ENCODE assay signal across 2 cellular contexts in genomic region chr20:5531318-5532081, GRCh38.
TF ChIP-seq lines count a peak whose summit lies in the region.

No MANE protein-coding gene starts in this region.

TF ChIP-seq in A549, 52 proteins besides CTCF, POLR2A, EP300 and RAD21 (continued from another document):
- TF ChIP-seq ELK1 (IDR thresholded peaks at IDR 0.05; ENCODE audit: low read depth, low read length), result no peak
- no peak for TF ChIP-seq ESRRA (IDR thresholded peaks at IDR 0.05; ENCODE audit: borderline replicate concordance, low read length)

TF ChIP-seq in HepG2, 621 proteins besides CTCF, POLR2A, EP300 and RAD21 (continued from another document and continues in another):
- TF ChIP-seq MTERF4 (CRISPR knock-in tag; IDR thresholded peaks at IDR 0.05), result no peak
- TF ChIP-seq ESRRA (CRISPR knock-in tag; IDR thresholded peaks at IDR 0.05; ENCODE audit: low read depth), result no peak
- TF ChIP-seq ZBTB4 (CRISPR knock-in tag; IDR thresholded peaks at IDR 0.05; ENCODE audit: borderline replicate concordance), result no peak
- TF ChIP-seq ZNF878 (CRISPR knock-in tag; IDR thresholded peaks at IDR 0.05), result no peak
- TF ChIP-seq RXRB (CRISPR knock-in tag; IDR thresholded peaks at IDR 0.05; ENCODE audit: borderline replicate concordance), result no peak
- no peak for TF ChIP-seq ZMAT3 (CRISPR knock-in tag; conservative IDR thresholded peaks at IDR 0.05)
- no peak for TF ChIP-seq ZSCAN20 (CRISPR knock-in tag; IDR thresholded peaks at IDR 0.05; ENCODE audit: borderline replicate concordance)
- no peak for TF ChIP-seq GPBP1L1 (CRISPR knock-in tag; IDR thresholded peaks at IDR 0.05)
- TF ChIP-seq TCF7L2 (IDR thresholded peaks at IDR 0.05; ENCODE audit: low read depth, low read length), result no peak
- peak; percentile 99 for TF ChIP-seq ZNF484 (CRISPR knock-in tag; IDR thresholded peaks at IDR 0.05; ENCODE audit: borderline replicate concordance, low read depth)
- 0 out of 2 replicates have a peak, but pooled peaks have one; percentile 28 for TF ChIP-seq ZNF343 (CRISPR knock-in tag; IDR thresholded peaks at IDR 0.05)
- no peak for TF ChIP-seq ZMYM4 (CRISPR knock-in tag; IDR thresholded peaks at IDR 0.05)
- TF ChIP-seq CENPX (CRISPR knock-in tag; IDR thresholded peaks at IDR 0.05), result no peak
- TF ChIP-seq CSRNP1 (CRISPR knock-in tag; IDR thresholded peaks at IDR 0.05), result no peak
- no peak for TF ChIP-seq ZBTB39 (CRISPR knock-in tag; IDR thresholded peaks at IDR 0.05)
- TF ChIP-seq ZNF792 (CRISPR knock-in tag; IDR thresholded peaks at IDR 0.05), result 0 out of 2 replicates have a peak, but pooled peaks have one; percentile 25
- no peak for TF ChIP-seq ZNF777 (CRISPR knock-in tag; IDR thresholded peaks at IDR 0.05)
- TF ChIP-seq GABPA (IDR thresholded peaks at IDR 0.05; ENCODE audit: low read depth, low read length), result no peak; the same call in 1 of the 2 replicates
- peak; percentile 77 for TF ChIP-seq GABPA (CRISPR knock-in tag; IDR thresholded peaks at IDR 0.05; ENCODE audit: low read depth)
- TF ChIP-seq ZNF609 (CRISPR knock-in tag; IDR thresholded peaks at IDR 0.05; ENCODE audit: borderline replicate concordance), result no peak
- TF ChIP-seq CHCHD3 (CRISPR knock-in tag; IDR thresholded peaks at IDR 0.05), result no peak
- TF ChIP-seq ZNF496 (CRISPR knock-in tag; IDR thresholded peaks at IDR 0.05; ENCODE audit: insufficient replicate concordance), result no peak
- TF ChIP-seq EHMT2 (IDR thresholded peaks at IDR 0.05; ENCODE audit: borderline replicate concordance, low read depth, low read length), result no peak
- no peak for TF ChIP-seq ZNF350 (CRISPR knock-in tag; IDR thresholded peaks at IDR 0.05; ENCODE audit: borderline replicate concordance, low read depth)
- no peak for TF ChIP-seq ZFP41 (CRISPR knock-in tag; IDR thresholded peaks at IDR 0.05; ENCODE audit: borderline replicate concordance)
- TF ChIP-seq BCL6 (CRISPR knock-in tag; IDR thresholded peaks at IDR 0.05), result no peak
- no peak for TF ChIP-seq TEF (CRISPR knock-in tag; IDR thresholded peaks at IDR 0.05)
- TF ChIP-seq SKI (IDR thresholded peaks at IDR 0.05; ENCODE audit: partially characterized antibody), result no peak
- TF ChIP-seq PCBP1 (IDR thresholded peaks at IDR 0.05; ENCODE audit: borderline replicate concordance, low read depth, low read length), result no peak
- TF ChIP-seq RFX3 (CRISPR knock-in tag; IDR thresholded peaks at IDR 0.05), result no peak
- peak; percentile 35; the same call in 1 of the 2 replicates for TF ChIP-seq ZNF644 (CRISPR knock-in tag; IDR thresholded peaks at IDR 0.05; ENCODE audit: low read depth)
- 0 out of 2 replicates have a peak, but pooled peaks have one; percentile 32 for TF ChIP-seq PATZ1 (CRISPR knock-in tag; IDR thresholded peaks at IDR 0.05)
- no peak for TF ChIP-seq ZNF451 (CRISPR knock-in tag; IDR thresholded peaks at IDR 0.05)
- no peak for TF ChIP-seq DMAP1 (CRISPR knock-in tag; IDR thresholded peaks at IDR 0.05)
- TF ChIP-seq ZNF335 (CRISPR knock-in tag; IDR thresholded peaks at IDR 0.05), result peak; percentile 38; the same call in 1 of the 2 replicates
- TF ChIP-seq ZNF747 (CRISPR knock-in tag; IDR thresholded peaks at IDR 0.05; ENCODE audit: borderline replicate concordance), result no peak
- TF ChIP-seq DRAP1 (CRISPR knock-in tag; IDR thresholded peaks at IDR 0.05), result no peak
- no peak for TF ChIP-seq MXD3 (CRISPR knock-in tag; IDR thresholded peaks at IDR 0.05)
- no peak for TF ChIP-seq ZBTB25 (CRISPR knock-in tag; IDR thresholded peaks at IDR 0.05)
